8 cellular contexts compared by ENCODE assay signal in genomic region chr7:99472561-99473314, GRCh38. TPM values are rescaled to one million over a fixed set of nuclear protein-coding genes. Genes with fewer than 3 reads are reported as not detected.
A peak's percentile ranks its signal among the peaks of the same experiment; 100 is the strongest.
DNase-seq lines count a peak whose midpoint lies in the region; ATAC-seq and TF ChIP-seq lines count a peak whose summit lies in the region.

ZNF789 (plus strand) TSS chr7:99472890; CDS start chr7:99476457, 3,567 bp downstream.

- H3K9me3 ChIP-seq in ascending aorta (no peaks in the 10 kb centered on the region), right cardiac atrium (ENCODE audit: control insufficient read depth, low read length) (no peaks in the 10 kb centered on the region), vagina (no peaks in the 10 kb centered on the region)

- H3K4me1 Mint-ChIP-seq in T-helper 2 cell treated with Interferon-gamma antibody and Interleukin-4, amounts not matched to agents 5 μg/mL and 100 μg/mL, for 36 hours (ENCODE audit: low read depth), result peaks cover 30% of the 10 kb centered on the region

- peak within 1 kb of the TSS; percentile 99 for H3K4me3 Mint-ChIP-seq in T-helper 2 cell treated with Interferon-gamma antibody and Interleukin-4, amounts not matched to agents 5 μg/mL and 100 μg/mL, for 36 hours

- peaks cover 20% of the 10 kb centered on the region for H3K36me3 Mint-ChIP-seq in T-helper 2 cell treated with Interferon-gamma antibody and Interleukin-4, amounts not matched to agents 5 μg/mL and 100 μg/mL, for 36 hours (ENCODE audit: low read depth)

- ATAC-seq in GM18502 (IDR thresholded peaks at IDR 0.05; ENCODE audit: poor library complexity, unreplicated experiment) (peak; percentile 97), HG02970 (IDR thresholded peaks at IDR 0.05; ENCODE audit: low FRiP score, unreplicated experiment) (peak; percentile 91), right cardiac atrium (peak; percentile 98 to 99)

- TF ChIP-seq POLR2A in vagina (IDR thresholded peaks at IDR 0.05), result no peak

- H3K27me3 Mint-ChIP-seq in T-helper 2 cell treated with Interferon-gamma antibody and Interleukin-4, amounts not matched to agents 5 μg/mL and 100 μg/mL, for 36 hours (ENCODE audit: low read depth), result no peaks in the 10 kb centered on the region

- peak; percentile 99 for DNase-seq in NCI-H1930 (lab: John Stamatoyannopoulos, UW)
- DNase-seq in T-helper 2 cell treated with Interferon-gamma antibody and Interleukin-4, amounts not matched to agents 5 μg/mL and 100 μg/mL, for 36 hours (ENCODE audit: low spot score), result peak; percentile 97
- peak; percentile 94 to 99 for DNase-seq in ascending aorta (ENCODE audit: low spot score in 2 of 2)
- DNase-seq in right cardiac atrium, result peak; percentile 98 to 100 (median 99)
- DNase-seq in pulmonary artery endothelial cell (ENCODE audit: low read depth, low spot score), result peak; percentile 90
- DNase-seq in vagina (ENCODE audit: extremely low spot score in 2 of 2), result peak in 1 of 2 donors; percentile 99

- TF ChIP-seq CTCF in ascending aorta (IDR thresholded peaks at IDR 0.05), result no peak
- TF ChIP-seq CTCF in vagina (IDR thresholded peaks at IDR 0.05), result no peak

- peaks cover 0 to 14% of the 10 kb centered on the region in 2 donors for H3K4me1 ChIP-seq in ascending aorta
- H3K4me1 ChIP-seq in right cardiac atrium (ENCODE audit: control insufficient read depth, insufficient read depth, low read length), result peaks cover 3% of the 10 kb centered on the region
- peaks cover 9% of the 10 kb centered on the region for H3K4me1 ChIP-seq in vagina

- intact Hi-C loops in ascending aorta (cut with DNase I) (loop anchor here (1.0 to 2.0 kb wide), 3 partner anchors 27 to 64 kb away; partner anchors contain the start of genes BUD31, PDAP1 and ZKSCAN5), right cardiac atrium (cut with DNase I) (no loop called here), vagina (cut with DNase I) (no loop called here)

- no peaks in the 10 kb centered on the region for H3K9me3 Mint-ChIP-seq in T-helper 2 cell treated with Interferon-gamma antibody and Interleukin-4, amounts not matched to agents 5 μg/mL and 100 μg/mL, for 36 hours

- H3K27ac ChIP-seq in ascending aorta (peak within 1 kb of the TSS; percentile 83 to 86), right cardiac atrium (ENCODE audit: low read length) (peak within 1 kb of the TSS; percentile 89), vagina (peak within 1 kb of the TSS; percentile 89)

- H3K36me3 ChIP-seq in ascending aorta (no peaks in the 10 kb centered on the region), vagina (no peaks in the 10 kb centered on the region)

- under 1% methylated on average over 56 of the region's 56 CpGs for WGBS in right cardiac atrium

- H3K27me3 ChIP-seq in ascending aorta, result no peaks in the 10 kb centered on the region
- H3K27me3 ChIP-seq in right cardiac atrium (ENCODE audit: control insufficient read depth, insufficient read depth), result no peaks in the 10 kb centered on the region
- no peaks in the 10 kb centered on the region for H3K27me3 ChIP-seq in vagina

- peak within 1 kb of the TSS; percentile 61 to 95 for H3K4me3 ChIP-seq in ascending aorta
- peak within 1 kb of the TSS; percentile 79 for H3K4me3 ChIP-seq in right cardiac atrium (ENCODE audit: low read length)
- H3K4me3 ChIP-seq in vagina, result peak within 1 kb of the TSS; percentile 63 to 75

- peak within 1 kb of the TSS; percentile 96 for H3K27ac Mint-ChIP-seq in T-helper 2 cell treated with Interferon-gamma antibody and Interleukin-4, amounts not matched to agents 5 μg/mL and 100 μg/mL, for 36 hours

RNA-seq across cellular contexts. Expression of gene ZNF789, which starts in this region (rescaled TPM):
- 4.2 TPM for total RNA-seq in ascending aorta
- 1 to 10 TPM; 3.5 to 6.4 (median 3.8) TPM for total RNA-seq in right cardiac atrium
- polyA plus RNA-seq in right cardiac atrium, result 2.9 TPM
- 4.8 and 5.9 TPM in 2 replicates for total RNA-seq in pulmonary artery endothelial cell
- 14.5 TPM for total RNA-seq in vagina
